Comparison of ENCODE assay signal across 23 cellular contexts in the genomic region with DNA sequence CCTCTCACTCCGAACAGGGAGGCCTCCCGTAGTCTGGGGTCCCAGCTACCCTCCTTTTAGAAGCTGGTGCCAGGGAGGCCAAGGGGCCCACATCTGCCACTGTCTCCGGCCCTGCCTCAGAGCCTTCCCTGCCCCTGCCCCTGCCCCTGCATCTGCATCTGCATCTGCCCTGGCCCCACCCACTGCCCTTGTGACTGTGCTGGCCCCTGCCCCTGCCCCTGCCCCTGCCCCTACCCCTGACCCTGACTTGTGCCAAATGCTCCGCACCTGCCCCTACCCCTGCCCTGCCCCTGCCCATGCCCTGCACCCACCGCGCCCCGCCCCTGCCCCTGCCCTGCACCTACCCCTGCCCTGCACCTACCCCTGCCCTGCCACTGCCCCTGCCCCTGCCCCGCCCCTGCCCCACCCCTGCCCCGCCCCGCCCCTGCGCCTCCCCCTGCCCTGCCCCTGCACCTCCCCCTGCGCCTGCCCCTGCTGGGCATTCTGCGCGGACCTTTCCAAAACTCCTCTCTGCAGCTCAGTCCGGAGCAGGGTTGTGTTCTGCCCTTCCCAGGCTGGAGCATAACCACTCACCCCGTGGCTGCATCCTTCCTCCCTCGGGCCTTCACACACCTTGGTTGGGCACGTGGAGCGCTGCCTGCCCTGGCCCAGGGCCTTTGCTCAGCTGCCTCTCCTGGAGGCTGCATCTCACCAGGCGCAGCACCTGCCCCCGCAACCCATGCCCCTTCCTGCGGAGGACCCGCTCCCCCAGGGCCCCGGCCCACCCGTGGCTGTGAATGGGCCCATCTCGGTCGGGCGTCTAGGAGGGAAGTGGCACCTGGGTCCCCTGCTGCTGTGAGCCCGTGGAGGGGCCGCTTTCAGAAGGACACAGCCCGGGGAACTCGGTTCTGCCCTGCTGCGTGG. TPM values are rescaled to one million over a fixed set of nuclear protein-coding genes. Genes with fewer than 3 reads are reported as not detected.
"Had no signal": no experiment of that assay in that cellular context is flagged by ENCODE, and none has a peak within 500 bp of the region (broad histone marks: within the 10 kb centered on the region; RNA-seq: fewer than 3 reads in every experiment).

No MANE protein-coding gene starts in this region.

- ATAC-seq: activated CD8-positive, alpha-beta T cell treated with anti-CD3 and anti-CD28 coated beads, Interleukin-2, amount 10 ng/mL, durations not matched to agents 7 days and 5 days; PC-3; SK-N-SH treated with all-trans-retinoic acid at 6 μM for 48 hours had no signal

- DNase-seq: activated CD4-positive, alpha-beta T cell treated with anti-CD3 and anti-CD28 coated beads for 48 hours; activated CD4-positive, alpha-beta T cell treated with anti-CD3 and anti-CD28 coated beads, Interleukin-2, amount 50 U/mL, for 4 hours; activated CD4-positive, CD25-positive, alpha-beta regulatory T cell treated with anti-CD3 and anti-CD28 coated beads, Interleukin-2, amount 50 U/mL, for 72 hours; activated CD8-positive, alpha-beta memory T cell treated with anti-CD3 and anti-CD28 coated beads, Interleukin-2, amount 50 U/mL, for 48 hours; activated CD8-positive, alpha-beta T cell treated with anti-CD3 and anti-CD28 coated beads, Interleukin-2, amount 10 ng/mL, durations not matched to agents 7 days and 5 days; activated T-cell treated with anti-CD3 and anti-CD28 coated beads, Interleukin-2, amount 50 U/mL, for 1 hour; aorta; caudate nucleus; Kasumi-1; NCI-H1048; NCI-H146; NCI-H187 treated with DMSO at 0.1 percent for 48 hours; NCI-H2081 treated with DMSO at 0.1 percent for 48 hours; NCI-H446; NCI-H524; PC-3; SHP77; SW 1271 had no signal

- H3K27ac Mint-ChIP-seq: activated CD8-positive, alpha-beta T cell treated with anti-CD3 and anti-CD28 coated beads, Interleukin-2, amount 10 ng/mL, durations not matched to agents 7 days and 5 days; activated naive CD4-positive, alpha-beta T cell treated with anti-CD3 and anti-CD28 coated beads, Interleukin-2, amount 50 U/mL, for 24 hours had no signal

- H3K36me3 Mint-ChIP-seq: activated naive CD4-positive, alpha-beta T cell treated with anti-CD3 and anti-CD28 coated beads, Interleukin-2, amount 50 U/mL, for 24 hours had no signal

- H3K4me3 ChIP-seq: breast epithelium, SJSA1 had no signal

- H3K4me1 ChIP-seq: breast epithelium had no signal

- H3K36me3 ChIP-seq: breast epithelium, SJSA1 had no signal

- H3K4me3 Mint-ChIP-seq: activated CD8-positive, alpha-beta T cell treated with anti-CD3 and anti-CD28 coated beads, Interleukin-2, amount 10 ng/mL, durations not matched to agents 7 days and 5 days; activated naive CD4-positive, alpha-beta T cell treated with anti-CD3 and anti-CD28 coated beads, Interleukin-2, amount 50 U/mL, for 24 hours had no signal

- H3K27ac ChIP-seq: breast epithelium, SJSA1 had no signal

- H3K9me3 Mint-ChIP-seq: activated naive CD4-positive, alpha-beta T cell treated with anti-CD3 and anti-CD28 coated beads, Interleukin-2, amount 50 U/mL, for 24 hours had no signal

- H3K27me3 ChIP-seq: SJSA1 had no signal

- H3K9me3 ChIP-seq: breast epithelium, SJSA1 had no signal

RNA-seq across cellular contexts. Expression of a gene that starts 5.4 kb away (rescaled TPM):
- total RNA-seq: PC-3; T-helper 1 cell treated with Interleukin-12 subunit alpha and Interleukin-12 subunit beta and Interleukin-4 antibody, amounts not matched to agents 30 ng/mL and 1 ng/mL, for 36 hours had no signal
- polyA plus RNA-seq: aorta had no signal
